In the genomic region with DNA sequence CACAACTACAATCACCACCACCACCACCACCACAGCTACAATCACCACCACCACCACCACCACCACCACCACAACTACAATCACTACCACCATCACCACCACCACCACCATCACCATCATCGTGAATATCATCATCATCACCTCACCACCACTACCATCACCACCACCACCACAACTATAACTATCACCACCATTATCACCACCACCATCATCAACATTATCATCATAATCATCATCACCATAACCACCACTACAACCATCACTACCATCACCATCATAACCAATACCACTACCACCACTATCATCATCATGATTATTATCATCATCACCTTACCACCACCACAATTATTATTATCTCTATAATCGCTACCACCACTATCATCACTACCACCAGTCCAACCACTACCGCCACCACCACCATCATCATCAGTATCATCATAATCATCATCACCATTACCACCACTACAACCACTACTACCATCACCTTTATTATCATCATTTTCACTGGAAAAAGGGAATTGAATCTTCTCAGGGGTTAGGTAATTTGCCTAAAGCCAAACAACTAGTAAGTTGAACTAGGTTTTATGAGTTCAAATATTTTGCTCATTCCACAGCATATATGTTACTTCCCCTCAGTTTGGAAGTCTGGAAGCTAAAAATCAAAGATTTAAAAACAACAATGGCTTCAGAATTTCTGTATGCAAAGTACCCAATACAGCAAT, we compare ENCODE assay signal across 2 cellular contexts.
TF ChIP-seq lines count a peak whose summit lies in the region.

No MANE protein-coding gene starts in this region.

TF ChIP-seq in SK-N-SH, 30 proteins besides CTCF, POLR2A, EP300 and RAD21 (continued from another document):
- TF ChIP-seq SIN3A (IDR thresholded peaks at IDR 0.05; ENCODE audit: borderline replicate concordance, low read depth, low read length) (no peak), GATA2 (CRISPR knock-in tag; IDR thresholded peaks at IDR 0.05) (no peak), YY1 (IDR thresholded peaks at IDR 0.05; ENCODE audit: low read depth) (no peak), POLR2AphosphoS5 (IDR thresholded peaks at IDR 0.05; ENCODE audit: low read depth, low read length) (no peak), TCF12 (IDR thresholded peaks at IDR 0.05) (no peak), TAF1 (IDR thresholded peaks at IDR 0.05; ENCODE audit: borderline replicate concordance, low read depth, low read length) (no peak), NRF1 (IDR thresholded peaks at IDR 0.05; ENCODE audit: low read depth, low read length) (no peak), NFIC (IDR thresholded peaks at IDR 0.05; ENCODE audit: borderline replicate concordance) (no peak)
- TF ChIP-seq, protein P1, sequence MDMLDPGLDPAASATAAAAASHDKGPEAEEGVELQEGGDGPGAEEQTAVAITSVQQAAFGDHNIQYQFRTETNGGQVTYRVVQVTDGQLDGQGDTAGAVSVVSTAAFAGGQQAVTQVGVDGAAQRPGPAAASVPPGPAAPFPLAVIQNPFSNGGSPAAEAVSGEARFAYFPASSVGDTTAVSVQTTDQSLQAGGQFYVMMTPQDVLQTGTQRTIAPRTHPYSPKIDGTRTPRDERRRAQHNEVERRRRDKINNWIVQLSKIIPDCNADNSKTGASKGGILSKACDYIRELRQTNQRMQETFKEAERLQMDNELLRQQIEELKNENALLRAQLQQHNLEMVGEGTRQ (IDR thresholded peaks at IDR 0.05; ENCODE audit: borderline replicate concordance, low read depth, low read length) = no peak
- TF ChIP-seq, protein P2, sequence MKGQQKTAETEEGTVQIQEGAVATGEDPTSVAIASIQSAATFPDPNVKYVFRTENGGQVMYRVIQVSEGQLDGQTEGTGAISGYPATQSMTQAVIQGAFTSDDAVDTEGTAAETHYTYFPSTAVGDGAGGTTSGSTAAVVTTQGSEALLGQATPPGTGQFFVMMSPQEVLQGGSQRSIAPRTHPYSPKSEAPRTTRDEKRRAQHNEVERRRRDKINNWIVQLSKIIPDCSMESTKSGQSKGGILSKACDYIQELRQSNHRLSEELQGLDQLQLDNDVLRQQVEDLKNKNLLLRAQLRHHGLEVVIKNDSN (IDR thresholded peaks at IDR 0.05; ENCODE audit: borderline replicate concordance, low read depth) = no peak
- TF ChIP-seq, protein P3, sequence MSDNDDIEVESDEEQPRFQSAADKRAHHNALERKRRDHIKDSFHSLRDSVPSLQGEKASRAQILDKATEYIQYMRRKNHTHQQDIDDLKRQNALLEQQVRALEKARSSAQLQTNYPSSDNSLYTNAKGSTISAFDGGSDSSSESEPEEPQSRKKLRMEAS (IDR thresholded peaks at IDR 0.05; ENCODE audit: low read depth) = no peak

TF ChIP-seq in SK-N-SH treated with all-trans-retinoic acid at 6 μM for 48 hours, 23 proteins besides CTCF, POLR2A, EP300 and RAD21 (continued from another document):
- TF ChIP-seq, protein P4, sequence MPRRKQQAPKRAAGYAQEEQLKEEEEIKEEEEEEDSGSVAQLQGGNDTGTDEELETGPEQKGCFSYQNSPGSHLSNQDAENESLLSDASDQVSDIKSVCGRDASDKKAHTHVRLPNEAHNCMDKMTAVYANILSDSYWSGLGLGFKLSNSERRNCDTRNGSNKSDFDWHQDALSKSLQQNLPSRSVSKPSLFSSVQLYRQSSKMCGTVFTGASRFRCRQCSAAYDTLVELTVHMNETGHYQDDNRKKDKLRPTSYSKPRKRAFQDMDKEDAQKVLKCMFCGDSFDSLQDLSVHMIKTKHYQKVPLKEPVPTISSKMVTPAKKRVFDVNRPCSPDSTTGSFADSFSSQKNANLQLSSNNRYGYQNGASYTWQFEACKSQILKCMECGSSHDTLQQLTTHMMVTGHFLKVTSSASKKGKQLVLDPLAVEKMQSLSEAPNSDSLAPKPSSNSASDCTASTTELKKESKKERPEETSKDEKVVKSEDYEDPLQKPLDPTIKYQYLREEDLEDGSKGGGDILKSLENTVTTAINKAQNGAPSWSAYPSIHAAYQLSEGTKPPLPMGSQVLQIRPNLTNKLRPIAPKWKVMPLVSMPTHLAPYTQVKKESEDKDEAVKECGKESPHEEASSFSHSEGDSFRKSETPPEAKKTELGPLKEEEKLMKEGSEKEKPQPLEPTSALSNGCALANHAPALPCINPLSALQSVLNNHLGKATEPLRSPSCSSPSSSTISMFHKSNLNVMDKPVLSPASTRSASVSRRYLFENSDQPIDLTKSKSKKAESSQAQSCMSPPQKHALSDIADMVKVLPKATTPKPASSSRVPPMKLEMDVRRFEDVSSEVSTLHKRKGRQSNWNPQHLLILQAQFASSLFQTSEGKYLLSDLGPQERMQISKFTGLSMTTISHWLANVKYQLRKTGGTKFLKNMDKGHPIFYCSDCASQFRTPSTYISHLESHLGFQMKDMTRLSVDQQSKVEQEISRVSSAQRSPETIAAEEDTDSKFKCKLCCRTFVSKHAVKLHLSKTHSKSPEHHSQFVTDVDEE (CRISPR knock-in tag; IDR thresholded peaks at IDR 0.05) = no peak
- no peak for TF ChIP-seq ISL1 (CRISPR knock-in tag; IDR thresholded peaks at IDR 0.05)
- TF ChIP-seq, protein P5, sequence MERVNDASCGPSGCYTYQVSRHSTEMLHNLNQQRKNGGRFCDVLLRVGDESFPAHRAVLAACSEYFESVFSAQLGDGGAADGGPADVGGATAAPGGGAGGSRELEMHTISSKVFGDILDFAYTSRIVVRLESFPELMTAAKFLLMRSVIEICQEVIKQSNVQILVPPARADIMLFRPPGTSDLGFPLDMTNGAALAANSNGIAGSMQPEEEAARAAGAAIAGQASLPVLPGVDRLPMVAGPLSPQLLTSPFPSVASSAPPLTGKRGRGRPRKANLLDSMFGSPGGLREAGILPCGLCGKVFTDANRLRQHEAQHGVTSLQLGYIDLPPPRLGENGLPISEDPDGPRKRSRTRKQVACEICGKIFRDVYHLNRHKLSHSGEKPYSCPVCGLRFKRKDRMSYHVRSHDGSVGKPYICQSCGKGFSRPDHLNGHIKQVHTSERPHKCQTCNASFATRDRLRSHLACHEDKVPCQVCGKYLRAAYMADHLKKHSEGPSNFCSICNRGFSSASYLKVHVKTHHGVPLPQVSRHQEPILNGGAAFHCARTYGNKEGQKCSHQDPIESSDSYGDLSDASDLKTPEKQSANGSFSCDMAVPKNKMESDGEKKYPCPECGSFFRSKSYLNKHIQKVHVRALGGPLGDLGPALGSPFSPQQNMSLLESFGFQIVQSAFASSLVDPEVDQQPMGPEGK (CRISPR knock-in tag; IDR thresholded peaks at IDR 0.05; ENCODE audit: borderline replicate concordance) = no peak
- TF ChIP-seq, protein P6, sequence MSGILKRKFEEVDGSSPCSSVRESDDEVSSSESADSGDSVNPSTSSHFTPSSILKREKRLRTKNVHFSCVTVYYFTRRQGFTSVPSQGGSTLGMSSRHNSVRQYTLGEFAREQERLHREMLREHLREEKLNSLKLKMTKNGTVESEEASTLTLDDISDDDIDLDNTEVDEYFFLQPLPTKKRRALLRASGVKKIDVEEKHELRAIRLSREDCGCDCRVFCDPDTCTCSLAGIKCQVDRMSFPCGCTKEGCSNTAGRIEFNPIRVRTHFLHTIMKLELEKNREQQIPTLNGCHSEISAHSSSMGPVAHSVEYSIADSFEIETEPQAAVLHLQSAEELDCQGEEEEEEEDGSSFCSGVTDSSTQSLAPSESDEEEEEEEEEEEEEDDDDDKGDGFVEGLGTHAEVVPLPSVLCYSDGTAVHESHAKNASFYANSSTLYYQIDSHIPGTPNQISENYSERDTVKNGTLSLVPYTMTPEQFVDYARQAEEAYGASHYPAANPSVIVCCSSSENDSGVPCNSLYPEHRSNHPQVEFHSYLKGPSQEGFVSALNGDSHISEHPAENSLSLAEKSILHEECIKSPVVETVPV (CRISPR knock-in tag; IDR thresholded peaks at IDR 0.05) = no peak
- no peak for TF ChIP-seq OSR1 (CRISPR knock-in tag; IDR thresholded peaks at IDR 0.05)
- TF ChIP-seq RARB (CRISPR knock-in tag; IDR thresholded peaks at IDR 0.05) = no peak
- TF ChIP-seq PPARA (CRISPR knock-in tag; IDR thresholded peaks at IDR 0.05; ENCODE audit: borderline replicate concordance) = no peak
